ENCODE assay signal across 9 cellular contexts in the genomic region with DNA sequence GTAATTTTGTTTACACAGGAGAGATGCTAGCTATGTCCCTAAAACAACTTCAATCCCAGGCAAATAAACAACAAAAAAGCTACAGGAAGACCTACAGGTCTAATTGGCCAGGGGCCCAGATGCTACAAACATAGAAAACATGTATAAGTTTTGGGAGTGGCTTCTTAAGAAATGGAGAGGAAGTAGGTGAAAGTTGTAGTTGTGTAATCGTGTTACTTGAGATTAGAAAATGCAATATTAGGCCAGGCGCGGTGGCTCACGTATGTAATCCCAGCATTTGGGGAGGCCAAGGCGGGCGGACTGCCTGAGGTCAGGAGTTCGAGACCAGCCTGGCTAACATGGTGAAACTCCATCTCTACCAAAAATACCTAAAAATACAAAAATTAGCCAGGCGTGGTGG.
A peak's percentile ranks its signal among the peaks of the same experiment; 100 is the strongest.
DNase-seq lines count a peak whose midpoint lies in the region; ATAC-seq, FAIRE-seq and TF ChIP-seq lines count a peak whose summit lies in the region.
"Had no signal": no experiment of that assay in that cellular context is flagged by ENCODE, and none has a peak within 500 bp of the region (broad histone marks: within the 10 kb centered on the region; RNA-seq: fewer than 3 reads in every experiment).

No MANE protein-coding gene starts in this region.

- H3K9me3 ChIP-seq in OCI-LY7 (ENCODE audit: low read length): no peaks in the 10 kb centered on the region
- H3K9me3 ChIP-seq in kidney (ENCODE audit: control insufficient read depth in 1 of 2, low read length in 2 of 2): no peaks in the 10 kb centered on the region

- H3K4me1 ChIP-seq in OCI-LY7 (ENCODE audit: insufficient read depth, low read length, poor library complexity, severe bottlenecking): peaks cover 100% of the 10 kb centered on the region
- peaks cover 5 to 8% of the 10 kb centered on the region in 2 donors for H3K4me1 ChIP-seq in kidney (ENCODE audit: control insufficient read depth in 1 of 2, insufficient read depth in 1 of 2, low read depth in 1 of 2, low read length in 2 of 2)

- no TSS peak for BruUV-seq in OCI-LY7 (replicated peaks; lab: Mats Ljungman, UMichigan)

- H3K4me2 ChIP-seq in OCI-LY7 (ENCODE audit: low read length): peak overlapping the region; percentile 51

- H3K36me3 ChIP-seq in OCI-LY7 (ENCODE audit: insufficient read depth, low read length): peaks cover 11% of the 10 kb centered on the region; the same call in 1 of the 2 replicates
- H3K36me3 ChIP-seq in kidney (ENCODE audit: control insufficient read depth in 1 of 2, insufficient read depth in 2 of 2, low read length in 2 of 2): no peaks in the 10 kb centered on the region

- FAIRE-seq in kidney (lab: Jason Lieb, UNC): no peak

- intact Hi-C loops in OCI-LY7 (cut with micrococcal nuclease; ENCODE audit: unreplicated experiment): loop anchor here (10.0 kb wide), 2 partner anchors 468 to 1462 kb away; partner anchors contain the start of genes DHFR and MSH3
- intact Hi-C loops in kidney (cut with DNase I): no loop called here

- H3K9ac ChIP-seq in kidney (ENCODE audit: low read length in 2 of 2): no peak overlapping the region

- no peak for ATAC-seq in HG03135 (IDR thresholded peaks at IDR 0.05; ENCODE audit: unreplicated experiment)

- CTCF ChIA-PET in OCI-LY7 (lab: Charles Lee; ENCODE audit: unreplicated experiment): no interaction called here

- peaks cover 73% of the 10 kb centered on the region for H3K79me2 ChIP-seq in OCI-LY7 (ENCODE audit: insufficient read depth, low read depth, low read length)

- H3K4me3 ChIP-seq in OCI-LY7 (ENCODE audit: low read depth, low read length, poor library complexity, severe bottlenecking) (peak overlapping the region; percentile 6), skin epidermis (no peak overlapping the region), kidney (ENCODE audit: low read length in 2 of 2) (no peak overlapping the region)

- no peaks in the 10 kb centered on the region for H3K9me2 ChIP-seq in OCI-LY7 (ENCODE audit: insufficient read depth, low read length)

- no peaks in the 10 kb centered on the region for H4K20me1 ChIP-seq in OCI-LY7 (ENCODE audit: insufficient read depth, low read length)

- no peak overlapping the region for H2AFZ ChIP-seq in OCI-LY7 (ENCODE audit: low read length)

- TF ChIP-seq CTCF in OCI-LY7 (conservative IDR thresholded peaks at IDR 0.05; ENCODE audit: low read length) (no peak), kidney (IDR thresholded peaks at IDR 0.05; ENCODE audit: borderline replicate concordance, extremely low read depth, insufficient read depth) (no peak)

- DNase-seq in HT-29 (ENCODE audit: low spot score): peak; percentile 72
- DNase-seq in OCI-LY7 (ENCODE audit: low spot score): peak; percentile 55
- DNase-seq in kidney: no peak
- DNase-seq in SW480 (ENCODE audit: low spot score): no peak
- DNase-seq: NCI-H1092; stimulated activated CD4-positive, alpha-beta T cell treated with anti-CD3 and anti-CD28 coated beads, Interleukin-1b, Interleukin-23, amount 100 ng/mL, for 48 hours had no signal

- POLR2A ChIA-PET in OCI-LY7 (lab: Charles Lee): interaction anchor here (0.6 to 7.2 kb wide), 8 partner anchors 7 to 469 kb away, joined by 3 to 91 read pairs (median 4); partner anchors contain the start of gene SERINC5

- H3K27ac ChIP-seq in OCI-LY7 (ENCODE audit: low read depth, low read length, poor library complexity, severe bottlenecking): peak overlapping the region; percentile 98
- peak overlapping the region; percentile 2 for H3K27ac ChIP-seq in cingulate gyrus (ENCODE audit: low read depth, low read length)
- peak overlapping the region in 11 of 21 experiments; percentile 8 to 70 (median 42) for H3K27ac ChIP-seq in skin epidermis
- H3K27ac ChIP-seq in kidney (ENCODE audit: low read depth in 2 of 2, low read length in 2 of 2): peak overlapping the region in 1 of 2 donors; percentile 28

Comparison
In these comparisons a context has a peak if more than half of its experiments do, and no peak if none do; other contexts are left out.
1. DNase-seq: peak in HT-29 (single experiment) and OCI-LY7 (single experiment); none in kidney (single experiment) and SW480 (single experiment).